10 cellular contexts compared by ENCODE assay signal in the genomic region with DNA sequence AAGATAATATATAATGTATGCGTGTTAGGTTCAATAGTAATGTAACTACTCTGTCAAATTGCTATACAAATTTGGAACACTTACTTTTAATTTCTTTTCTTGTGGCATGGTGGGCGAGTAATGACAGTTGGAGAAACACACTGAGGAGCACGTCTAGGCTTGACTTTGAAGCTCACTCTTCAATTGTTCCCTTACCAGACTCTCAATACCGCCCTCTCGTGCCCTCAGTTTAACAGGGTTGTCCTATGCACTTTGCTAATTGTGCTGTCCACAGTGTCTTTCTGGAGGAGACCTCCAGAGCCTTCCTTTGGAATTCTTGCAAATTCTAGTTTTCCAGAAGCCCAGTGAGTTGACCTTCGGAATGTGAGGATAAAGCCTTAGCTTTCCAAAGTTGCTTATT.
DNase-seq lines count a peak whose midpoint lies in the region; ATAC-seq and TF ChIP-seq lines count a peak whose summit lies in the region.
"Had no signal": no experiment of that assay in that cellular context is flagged by ENCODE, and none has a peak within 500 bp of the region (broad histone marks: within the 10 kb centered on the region; RNA-seq: fewer than 3 reads in every experiment).

No MANE protein-coding gene starts in this region.

- no peaks in the 10 kb centered on the region for H3K4me1 Mint-ChIP-seq in nephron progenitor cell
- H3K4me1 Mint-ChIP-seq: natural killer cell had no signal

- DNase-seq in COLO829 (ENCODE audit: low spot score) (peak; percentile 37), HT-29 (ENCODE audit: low spot score) (peak; percentile 55), iPS-NIHi11 (ENCODE audit: low spot score) (peak; percentile 31), anterior cingulate cortex (lab: John Stamatoyannopoulos, UW) (no peak), foreskin melanocyte (no peak), nephron progenitor cell (no peak), omental fat pad (ENCODE audit: low spot score) (no peak)
- DNase-seq: activated CD4-positive, alpha-beta T cell treated with anti-CD3 and anti-CD28 coated beads, Interleukin-2, amount 50 U/mL, for 4 hours; natural killer cell had no signal

- H3K9me3 Mint-ChIP-seq in nephron progenitor cell, result no peaks in the 10 kb centered on the region

- H3K36me3 Mint-ChIP-seq in nephron progenitor cell (ENCODE audit: low read depth), result no peaks in the 10 kb centered on the region
- H3K36me3 Mint-ChIP-seq: natural killer cell had no signal

- no peak overlapping the region for H3K4me3 Mint-ChIP-seq in nephron progenitor cell
- H3K4me3 Mint-ChIP-seq: natural killer cell had no signal

- ATAC-seq in SK-N-SH treated with all-trans-retinoic acid at 6 μM for 48 hours (peak; percentile 58; the same call in 2 of the 3 replicates), omental fat pad (ENCODE audit: low FRiP score) (no peak)
- ATAC-seq: natural killer cell had no signal

- H3K27ac Mint-ChIP-seq in nephron progenitor cell, result no peak overlapping the region
- H3K27ac Mint-ChIP-seq: natural killer cell had no signal

- TF ChIP-seq CTCF in nephron progenitor cell (IDR thresholded peaks at IDR 0.05) (no peak), omental fat pad (IDR thresholded peaks at IDR 0.05) (no peak)

- H3K27me3 Mint-ChIP-seq in nephron progenitor cell (ENCODE audit: low read depth, poor library complexity), result no peaks in the 10 kb centered on the region

TF ChIP-seq in SK-N-SH treated with all-trans-retinoic acid at 6 μM for 48 hours, 23 proteins besides CTCF, POLR2A, EP300 and RAD21:
- TF ChIP-seq, protein P1, sequence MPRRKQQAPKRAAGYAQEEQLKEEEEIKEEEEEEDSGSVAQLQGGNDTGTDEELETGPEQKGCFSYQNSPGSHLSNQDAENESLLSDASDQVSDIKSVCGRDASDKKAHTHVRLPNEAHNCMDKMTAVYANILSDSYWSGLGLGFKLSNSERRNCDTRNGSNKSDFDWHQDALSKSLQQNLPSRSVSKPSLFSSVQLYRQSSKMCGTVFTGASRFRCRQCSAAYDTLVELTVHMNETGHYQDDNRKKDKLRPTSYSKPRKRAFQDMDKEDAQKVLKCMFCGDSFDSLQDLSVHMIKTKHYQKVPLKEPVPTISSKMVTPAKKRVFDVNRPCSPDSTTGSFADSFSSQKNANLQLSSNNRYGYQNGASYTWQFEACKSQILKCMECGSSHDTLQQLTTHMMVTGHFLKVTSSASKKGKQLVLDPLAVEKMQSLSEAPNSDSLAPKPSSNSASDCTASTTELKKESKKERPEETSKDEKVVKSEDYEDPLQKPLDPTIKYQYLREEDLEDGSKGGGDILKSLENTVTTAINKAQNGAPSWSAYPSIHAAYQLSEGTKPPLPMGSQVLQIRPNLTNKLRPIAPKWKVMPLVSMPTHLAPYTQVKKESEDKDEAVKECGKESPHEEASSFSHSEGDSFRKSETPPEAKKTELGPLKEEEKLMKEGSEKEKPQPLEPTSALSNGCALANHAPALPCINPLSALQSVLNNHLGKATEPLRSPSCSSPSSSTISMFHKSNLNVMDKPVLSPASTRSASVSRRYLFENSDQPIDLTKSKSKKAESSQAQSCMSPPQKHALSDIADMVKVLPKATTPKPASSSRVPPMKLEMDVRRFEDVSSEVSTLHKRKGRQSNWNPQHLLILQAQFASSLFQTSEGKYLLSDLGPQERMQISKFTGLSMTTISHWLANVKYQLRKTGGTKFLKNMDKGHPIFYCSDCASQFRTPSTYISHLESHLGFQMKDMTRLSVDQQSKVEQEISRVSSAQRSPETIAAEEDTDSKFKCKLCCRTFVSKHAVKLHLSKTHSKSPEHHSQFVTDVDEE (CRISPR knock-in tag; IDR thresholded peaks at IDR 0.05), result no peak
- no peak for TF ChIP-seq CSDC2 (CRISPR knock-in tag; IDR thresholded peaks at IDR 0.05)
- TF ChIP-seq ISL1 (CRISPR knock-in tag; IDR thresholded peaks at IDR 0.05), result no peak
- no peak for TF ChIP-seq RARB (CRISPR knock-in tag; IDR thresholded peaks at IDR 0.05)
- no peak for TF ChIP-seq GLIS3 (CRISPR knock-in tag; IDR thresholded peaks at IDR 0.05)
- no peak for TF ChIP-seq ZFP3 (CRISPR knock-in tag; IDR thresholded peaks at IDR 0.05)
- no peak for TF ChIP-seq TOX (CRISPR knock-in tag; IDR thresholded peaks at IDR 0.05; ENCODE audit: borderline replicate concordance)
- TF ChIP-seq OSR1 (CRISPR knock-in tag; IDR thresholded peaks at IDR 0.05), result no peak

Comparison
In these comparisons a context has a peak if more than half of its experiments do, and no peak if none do; other contexts are left out.
1. DNase-seq: peak in COLO829 (single experiment), HT-29 (single experiment) and iPS-NIHi11 (single experiment); none in anterior cingulate cortex (0 of 58), foreskin melanocyte (single experiment), nephron progenitor cell (single experiment) and omental fat pad (single experiment).